In genomic region chr20:57878803-57879424, GRCh38 we compare ENCODE assay signal across 21 cellular contexts.
DNase-seq lines count a peak whose midpoint lies in the region; TF ChIP-seq lines count a peak whose summit lies in the region.
"Had no signal": no experiment of that assay in that cellular context is flagged by ENCODE, and none has a peak within 500 bp of the region (broad histone marks: within the 10 kb centered on the region; RNA-seq: fewer than 3 reads in every experiment).

No MANE protein-coding gene starts in this region.

- H3K27me3 Mint-ChIP-seq in osteocyte (ENCODE audit: unreplicated experiment) = peaks cover 29% of the 10 kb centered on the region

- CTCF ChIA-PET in HEK293 (lab: Yijun Ruan, JAX) = no interaction called here
- CTCF ChIA-PET in RWPE1 (lab: Yijun Ruan, JAX) = no interaction called here

- DNase-seq in activated CD8-positive, alpha-beta memory T cell treated with anti-CD3 and anti-CD28 coated beads for 24 hours = peak; percentile 13
- no peak for DNase-seq in activated CD8-positive, alpha-beta memory T cell treated with anti-CD3 and anti-CD28 coated beads, Interleukin-2, amount 50 U/mL, for 48 hours
- peak; percentile 34 for DNase-seq in ecto neural progenitor cell (ENCODE audit: low spot score)
- peak; percentile 73 for DNase-seq in osteocyte (ENCODE audit: extremely low spot score, unreplicated experiment)
- no peak for DNase-seq in NCI-H510A (lab: John Stamatoyannopoulos, UW)
- DNase-seq in RWPE1 (ENCODE audit: low spot score) = no peak
- no peak for DNase-seq in cortex of kidney (lab: John Stamatoyannopoulos, UW)
- DNase-seq: AML-193; Calu3; CD8-positive, alpha-beta memory T cell; DMS153; GM23248; Kasumi-1; NCI-H1694; NCI-H2081; NCI-H2171 treated with DMSO at 0.1 percent for 48 hours; NCI-H526; Peyer's patch had no signal

- POLR2A ChIA-PET in HEK293 (lab: Yijun Ruan, JAX) (no interaction called here), RWPE1 (lab: Yijun Ruan, JAX; ENCODE audit: low non-redundant PET) (no interaction called here)

- H3K27ac ChIP-seq in HEK293 (ENCODE audit: extremely low read depth, low read depth, low read length) = no peak overlapping the region
- no peak overlapping the region for H3K27ac ChIP-seq in RWPE1
- H3K27ac ChIP-seq: C4-2B, GM23248 had no signal

- H3K4me3 ChIP-seq in HEK293 (ENCODE audit: low read depth, low read length) = no peak overlapping the region
- H3K4me3 ChIP-seq: GM23248, HAP-1, Peyer's patch had no signal

- H3K4me1 Mint-ChIP-seq in osteocyte (ENCODE audit: unreplicated experiment) = peaks cover 53% of the 10 kb centered on the region
- H3K4me1 Mint-ChIP-seq: CD8-positive, alpha-beta memory T cell had no signal

- H3K27ac Mint-ChIP-seq in osteocyte (ENCODE audit: unreplicated experiment) = peak overlapping the region; percentile 86

- H3K36me3 ChIP-seq in HEK293 (ENCODE audit: control insufficient read depth in 2 of 2, insufficient read depth in 1 of 2, low read length in 2 of 2) = no peaks in the 10 kb centered on the region
- H3K36me3 ChIP-seq: HAP-1, Peyer's patch had no signal

- no peak for TF ChIP-seq CTCF in HEK293 (tag by site-specific recombination; IDR thresholded peaks at IDR 0.05)
- no peak for TF ChIP-seq CTCF in osteocyte (IDR thresholded peaks at IDR 0.05)
- no peak for TF ChIP-seq CTCF in RWPE1 (conservative IDR thresholded peaks at IDR 0.05; ENCODE audit: low read depth)

- no peaks in the 10 kb centered on the region for H3K4me1 ChIP-seq in HEK293 (ENCODE audit: control insufficient read depth, insufficient read depth, low read length)
- H3K4me1 ChIP-seq: HAP-1, Peyer's patch had no signal

- H3K9me3 ChIP-seq in HEK293 (ENCODE audit: control insufficient read depth, insufficient read depth, low read depth, low read length) = no peaks in the 10 kb centered on the region
- H3K9me3 ChIP-seq: HAP-1, Peyer's patch had no signal

- H3K4me3 Mint-ChIP-seq in osteocyte (ENCODE audit: unreplicated experiment) = no peak overlapping the region
- H3K4me3 Mint-ChIP-seq: CD8-positive, alpha-beta memory T cell had no signal

- H3K36me3 Mint-ChIP-seq in osteocyte (ENCODE audit: unreplicated experiment) = no peaks in the 10 kb centered on the region
- H3K36me3 Mint-ChIP-seq: CD8-positive, alpha-beta memory T cell had no signal

- H3K9me3 Mint-ChIP-seq in osteocyte (ENCODE audit: unreplicated experiment) = no peaks in the 10 kb centered on the region
- H3K9me3 Mint-ChIP-seq: CD8-positive, alpha-beta memory T cell had no signal

TF ChIP-seq in HEK293, 187 proteins besides CTCF, POLR2A, EP300 and RAD21:
- TF ChIP-seq ZFHX2 (tag by site-specific recombination; conservative IDR thresholded peaks at IDR 0.05) = no peak
- peak; percentile 81 for TF ChIP-seq ZFP3 (tag by site-specific recombination; IDR thresholded peaks at IDR 0.05; ENCODE audit: low read depth)
- TF ChIP-seq KLF1 (tag by site-specific recombination; IDR thresholded peaks at IDR 0.05) = no peak

Comparison
In these comparisons a context has a peak if more than half of its experiments do, and no peak if none do; other contexts are left out.
1. DNase-seq: peak in activated CD8-positive, alpha-beta memory T cell treated with anti-CD3 and anti-CD28 coated beads for 24 hours (single experiment), ecto neural progenitor cell (single experiment) and osteocyte (single experiment); none in activated CD8-positive, alpha-beta memory T cell treated with anti-CD3 and anti-CD28 coated beads, Interleukin-2, amount 50 U/mL, for 48 hours (single experiment), NCI-H510A (single experiment), RWPE1 (single experiment) and cortex of kidney (single experiment).